In the genomic region with DNA sequence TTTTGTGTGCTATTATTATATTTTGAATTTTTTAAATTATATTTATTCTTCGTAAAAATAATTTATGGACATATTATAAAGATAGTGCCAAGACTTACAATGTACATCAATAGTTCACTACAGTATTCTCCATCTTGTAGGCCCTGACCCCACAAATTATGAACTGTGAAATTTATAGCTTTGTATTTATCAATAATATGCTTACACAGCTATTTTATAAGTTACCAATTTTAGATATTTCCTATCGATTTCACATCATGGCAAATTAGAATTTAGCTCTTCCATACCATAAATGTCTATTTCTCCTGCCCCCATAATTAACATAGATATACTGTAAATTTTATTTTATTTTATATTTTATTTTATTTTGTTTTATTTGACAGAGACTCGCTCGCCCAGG, we compare ENCODE assay signal across 1 cellular context.
A peak's percentile ranks its signal among the peaks of the same experiment; 100 is the strongest.
TF ChIP-seq lines count a peak whose summit lies in the region.

No MANE protein-coding gene starts in this region.

TF ChIP-seq in K562, 482 proteins besides CTCF, POLR2A, EP300 and RAD21 (continued from another document):
- no peak for TF ChIP-seq TAF1 (IDR thresholded peaks at IDR 0.05; ENCODE audit: control insufficient read depth, extremely low read depth, insufficient read depth, low read length, severe bottlenecking)
- TF ChIP-seq NFIC (IDR thresholded peaks at IDR 0.05), result no peak
- TF ChIP-seq TCF7L2 (IDR thresholded peaks at IDR 0.05; ENCODE audit: low read depth, low read length), result no peak
- TF ChIP-seq MAFK (IDR thresholded peaks at IDR 0.05; ENCODE audit: low read length), result peak; percentile 79
- TF ChIP-seq GABPA (tag; conservative IDR thresholded peaks at IDR 0.05; ENCODE audit: low read depth), result no peak
- TF ChIP-seq HDAC2 (IDR thresholded peaks at IDR 0.05), result no peak
- no peak for TF ChIP-seq DMBX1 (CRISPR knock-in tag; IDR thresholded peaks at IDR 0.05; ENCODE audit: borderline replicate concordance)
- no peak for TF ChIP-seq ZFP1 (CRISPR knock-in tag; IDR thresholded peaks at IDR 0.05)
- TF ChIP-seq ZNF316 (IDR thresholded peaks at IDR 0.05), result peak; percentile 88
- peak; percentile 71 for TF ChIP-seq MAFG (tag; conservative IDR thresholded peaks at IDR 0.05)
- TF ChIP-seq ZNF324 (CRISPR knock-in tag; IDR thresholded peaks at IDR 0.05), result no peak
- TF ChIP-seq C11orf30 (IDR thresholded peaks at IDR 0.05; ENCODE audit: low read depth), result peak; percentile 69
- no peak for TF ChIP-seq ZNF644 (tag; IDR thresholded peaks at IDR 0.05; ENCODE audit: low read depth)
- no peak for TF ChIP-seq ZNF445 (CRISPR knock-in tag; IDR thresholded peaks at IDR 0.05; ENCODE audit: low read depth)
- no peak for TF ChIP-seq ZKSCAN1 (IDR thresholded peaks at IDR 0.05; ENCODE audit: low read depth, low read length)
- no peak for TF ChIP-seq CCAR2 (IDR thresholded peaks at IDR 0.05; ENCODE audit: low read depth, low read length)
- TF ChIP-seq HNRNPK (IDR thresholded peaks at IDR 0.05; ENCODE audit: low read depth, low read length, poor library complexity, severe bottlenecking), result no peak
